ENCODE assay signal across 8 cellular contexts in the genomic region with DNA sequence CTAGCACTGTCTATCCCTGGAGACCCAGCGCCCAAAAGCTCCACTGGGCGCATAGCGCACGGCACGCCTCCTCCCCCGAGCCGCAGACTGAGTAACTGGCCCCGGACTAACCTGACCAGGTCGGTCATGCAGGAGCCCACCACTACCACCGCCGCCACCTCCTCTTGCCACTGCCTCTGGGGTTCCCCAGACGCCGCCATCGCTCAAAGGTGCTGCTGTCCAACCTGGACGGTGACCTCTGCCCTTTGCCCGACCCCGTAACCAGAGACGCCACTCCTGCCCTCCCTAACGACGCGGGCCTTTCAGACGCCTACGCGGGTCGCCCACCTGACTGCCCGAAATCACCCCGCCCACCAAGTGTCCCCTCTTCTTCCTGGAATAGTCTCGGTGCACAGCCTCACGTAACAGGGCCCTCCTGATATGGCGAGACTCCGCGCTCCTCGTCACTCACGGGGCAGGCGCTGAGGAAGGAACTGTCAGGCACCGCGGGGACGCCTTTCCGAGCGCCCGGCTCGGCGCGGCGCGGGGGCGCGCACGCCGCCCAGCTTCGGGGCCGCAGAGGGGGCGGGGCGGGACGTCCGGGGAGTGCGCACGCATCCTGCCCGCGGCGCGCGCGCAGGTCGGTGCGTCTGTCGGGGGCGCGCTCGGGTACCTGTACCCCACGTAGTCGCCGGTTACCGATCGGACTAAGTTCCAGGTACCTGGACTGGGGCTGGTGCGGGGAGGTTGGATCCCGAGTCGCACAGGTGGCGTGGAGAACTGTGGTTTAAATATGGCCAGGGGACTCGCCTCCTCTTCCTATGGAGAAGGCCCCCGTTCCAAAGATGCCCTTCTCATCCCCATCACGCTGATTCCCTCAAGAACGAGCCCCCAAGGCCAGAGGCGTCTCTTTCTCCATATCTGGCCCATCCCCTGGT. TPM values are rescaled to one million over a fixed set of nuclear protein-coding genes. Genes with fewer than 3 reads are reported as not detected.
DNase-seq lines count a peak whose midpoint lies in the region; ATAC-seq and TF ChIP-seq lines count a peak whose summit lies in the region.

A gene (plus strand): TSS at position 584 of the 917 bp plus-strand sequence. CDS start 3,828 bp downstream, outside the sequence.
A gene (minus strand): TSS at position 242 of the 917 bp plus-strand sequence. CDS start 42 bp downstream, at position 200.

- TF ChIP-seq CTCF in GM13976 (IDR thresholded peaks at IDR 0.05; ENCODE audit: borderline replicate concordance, control extremely low read depth, extremely low read depth, insufficient read depth, missing control alignments) (no peak), left ventricle myocardium inferior (IDR thresholded peaks at IDR 0.05; ENCODE audit: borderline replicate concordance) (no peak), prostate gland (IDR thresholded peaks at IDR 0.05) (no peak)

- in situ Hi-C loops in GM13976 (cut with MboI; ENCODE audit: low sequenced_read_pairs, unreplicated experiment): no loop called here

- H3K4me1 Mint-ChIP-seq in T-cell: peaks cover 53 to 59% (median 58%) of the 10 kb centered on the region in 3 donors

- POLR2A ChIA-PET in T-cell (lab: Charles Lee): interaction anchor here (0.5 to 1.0 kb wide), 13 partner anchors 22 to 1857 kb away, joined by 3 to 9 read pairs (median 3); a partner anchor contains a TSS

- H3K27ac Mint-ChIP-seq in T-cell: peak within 1 kb of the TSS; percentile 98 to 100

- DNase-seq in GM13976 (ENCODE audit: low spot score): peak; percentile 95
- peak; percentile 54 for DNase-seq in NCI-H1436 treated with DMSO at 0.1 percent for 48 hours (lab: John Stamatoyannopoulos, UW)
- DNase-seq in T-cell: peak; percentile 83 to 93 (median 89)
- DNase-seq in amniotic epithelial cell (ENCODE audit: low read depth): peak; percentile 67
- DNase-seq in left ventricle myocardium inferior: peak; percentile 88
- peak; percentile 85 for DNase-seq in prostate gland (ENCODE audit: low spot score)

- H3K4me1 ChIP-seq in left ventricle myocardium inferior (peaks cover 53% of the 10 kb centered on the region), prostate gland (replicated peaks) (no peaks in the 10 kb centered on the region), urinary bladder (ENCODE audit: insufficient read depth) (no peaks in the 10 kb centered on the region)

- H3K27me3 ChIP-seq in left ventricle myocardium inferior (ENCODE audit: low read depth): no peaks in the 10 kb centered on the region
- no peaks in the 10 kb centered on the region for H3K27me3 ChIP-seq in prostate gland (replicated peaks; ENCODE audit: insufficient read depth)

- peaks cover 15% of the 10 kb centered on the region for H3K36me3 Mint-ChIP-seq in T-cell

- H3K9me3 ChIP-seq in left ventricle myocardium inferior (replicated peaks): no peaks in the 10 kb centered on the region
- H3K9me3 ChIP-seq in prostate gland: no peaks in the 10 kb centered on the region

- peak; percentile 63 for TF ChIP-seq POLR2A in prostate gland (IDR thresholded peaks at IDR 0.05)

- H3K36me3 ChIP-seq in left ventricle myocardium inferior: peaks cover 7% of the 10 kb centered on the region
- no peaks in the 10 kb centered on the region for H3K36me3 ChIP-seq in prostate gland
- no peaks in the 10 kb centered on the region for H3K36me3 ChIP-seq in urinary bladder (ENCODE audit: insufficient read depth)

- under 1% methylated on average over 74 of the region's 84 CpGs for WGBS in prostate gland
- WGBS in urinary bladder: under 1% methylated on average over 84 of the region's 84 CpGs

- intact Hi-C loops in left ventricle myocardium inferior (cut with micrococcal nuclease): loop anchor here (2.0 kb wide), 1 partner anchor 506 kb away; no protein-coding TSS in a partner anchor
- intact Hi-C loops in prostate gland (cut with DNase I): loop anchor here (10.0 kb wide), 1 partner anchor 244 kb away; no protein-coding TSS in a partner anchor

- ATAC-seq in HG02870 (IDR thresholded peaks at IDR 0.05; ENCODE audit: unreplicated experiment) (peak; percentile 66), T-cell (replicated peaks in 1 of 4) (peak; percentile 82 to 90 (median 89))

- CTCF ChIA-PET in T-cell (lab: Charles Lee): interaction anchor here in 1 of 2 donors (1.1 to 1.3 kb wide), 2 partner anchors 24 to 520 kb away, joined by 3 to 5 read pairs; no protein-coding TSS in a partner anchor

- H3K4me3 ChIP-seq in left ventricle myocardium inferior: peak within 1 kb of the TSS; percentile 77
- peak within 1 kb of the TSS; percentile 69 to 73 for H3K4me3 ChIP-seq in prostate gland
- H3K4me3 ChIP-seq in urinary bladder (ENCODE audit: low read depth, low read length): peak within 1 kb of the TSS; percentile 56

- peak within 1 kb of the TSS; percentile 96 to 99 (median 98) for H3K4me3 Mint-ChIP-seq in T-cell

- peak within 1 kb of the TSS; percentile 92 for H3K27ac ChIP-seq in left ventricle myocardium inferior (replicated peaks)
- H3K27ac ChIP-seq in prostate gland: peak within 1 kb of the TSS; percentile 93 to 96
- peak within 1 kb of the TSS; percentile 92 for H3K27ac ChIP-seq in urinary bladder (ENCODE audit: low read depth)

- H3K27me3 Mint-ChIP-seq in T-cell: peaks cover 0 to 1% of the 10 kb centered on the region in 2 donors

- no peaks in the 10 kb centered on the region for H3K9me3 Mint-ChIP-seq in T-cell

RNA-seq across cellular contexts. Expression of the first gene that starts in this region (rescaled TPM):
- total RNA-seq in T-cell: 10 to 100 TPM; 28.4 to 45.2 (median 37.4) TPM
- 58.9 TPM for total RNA-seq in left ventricle myocardium inferior
- total RNA-seq in prostate gland: 10 to 100 TPM; 35.8 to 37.3 TPM
- 40.6 TPM for total RNA-seq in urinary bladder
- polyA plus RNA-seq in urinary bladder: 37.0 TPM

RNA-seq across cellular contexts. Expression of the second gene that starts in this region (rescaled TPM):
- total RNA-seq in T-cell (1 to 10 TPM; 1.1 to 6.7 (median 1.5) TPM), left ventricle myocardium inferior (2.7 TPM), prostate gland (1 to 10 TPM; 1.6 to 1.8 TPM), urinary bladder (1.3 TPM)
- 1.7 TPM for polyA plus RNA-seq in urinary bladder

Comparison
In these comparisons a context has a peak if more than half of its experiments do, and no peak if none do; other contexts are left out.
1. Peak in every context shown above with its lines: DNase-seq, ATAC-seq, H3K4me3 ChIP-seq and H3K27ac ChIP-seq.